8 cellular contexts compared by ENCODE assay signal in the genomic region with DNA sequence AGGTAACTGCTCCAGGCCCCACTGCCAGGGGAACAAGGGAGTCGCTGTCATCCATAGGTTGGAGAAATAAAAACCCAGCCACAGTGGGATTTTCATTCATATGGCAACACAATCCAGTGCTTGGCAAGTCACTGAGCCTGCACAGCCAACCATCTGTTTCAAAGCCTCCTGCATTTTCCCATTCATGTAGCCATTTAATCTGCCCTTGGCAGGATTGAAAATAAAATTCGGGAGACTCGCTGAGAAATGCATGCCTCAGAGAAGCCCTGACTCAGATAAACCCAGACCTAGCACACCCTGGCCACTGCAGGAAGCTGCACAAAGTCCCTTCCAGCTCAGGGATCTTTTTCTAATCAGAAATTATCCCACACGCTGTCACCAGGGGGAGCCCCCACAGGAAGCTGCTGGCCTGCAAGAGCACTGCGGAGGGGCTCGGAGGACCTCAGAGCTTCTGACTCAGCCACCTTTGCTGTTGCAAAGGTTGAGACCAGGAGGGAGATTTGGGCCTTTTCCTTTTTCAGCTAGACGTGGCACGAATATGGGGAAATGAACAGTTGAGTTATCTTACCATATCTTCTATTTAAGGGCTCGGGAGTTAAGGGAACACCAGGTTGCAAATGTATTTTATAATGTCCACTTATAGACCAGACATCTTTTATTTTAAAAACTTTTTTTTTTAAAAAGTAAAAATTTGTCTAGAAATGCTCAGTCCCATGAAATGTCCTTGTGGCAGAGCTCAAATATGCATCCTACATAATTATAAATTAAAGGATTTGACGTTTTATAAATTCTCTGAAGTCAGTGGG.
DNase-seq lines count a peak whose midpoint lies in the region; ATAC-seq and TF ChIP-seq lines count a peak whose summit lies in the region.

No MANE protein-coding gene starts in this region.

- no peaks in the 10 kb centered on the region for H3K36me3 Mint-ChIP-seq in activated T-cell treated with anti-CD3 and anti-CD28 coated beads, Interleukin-2, amount 50 U/mL, for 24 hours (ENCODE audit: low read depth)

- no peaks in the 10 kb centered on the region for H3K9me3 Mint-ChIP-seq in activated T-cell treated with anti-CD3 and anti-CD28 coated beads, Interleukin-2, amount 50 U/mL, for 24 hours

- no peak overlapping the region for H3K4me3 Mint-ChIP-seq in activated T-cell treated with anti-CD3 and anti-CD28 coated beads, Interleukin-2, amount 50 U/mL, for 24 hours

- ATAC-seq in GM19468 (IDR thresholded peaks at IDR 0.05; ENCODE audit: extremely low read depth, unreplicated experiment), result peak; percentile 92
- ATAC-seq in HG03565 (IDR thresholded peaks at IDR 0.05; ENCODE audit: unreplicated experiment), result peak; percentile 97

- no peaks in the 10 kb centered on the region for H3K9me3 ChIP-seq in testis

- H3K4me3 ChIP-seq in fibroblast of mammary gland (ENCODE audit: control insufficient read depth, low read depth, low read length) (no peak overlapping the region), testis (no peak overlapping the region)

- peaks cover 6% of the 10 kb centered on the region for H3K4me1 Mint-ChIP-seq in activated T-cell treated with anti-CD3 and anti-CD28 coated beads, Interleukin-2, amount 50 U/mL, for 24 hours (ENCODE audit: low read depth)

- H3K27me3 ChIP-seq in testis, result no peaks in the 10 kb centered on the region

- no peak overlapping the region for H3K27ac ChIP-seq in testis

- H3K27me3 Mint-ChIP-seq in activated T-cell treated with anti-CD3 and anti-CD28 coated beads, Interleukin-2, amount 50 U/mL, for 24 hours, result peaks cover 33% of the 10 kb centered on the region

- 25 to 26% methylated on average over 8 to 10 of the region's 10 CpGs for WGBS in testis, 2 donors

- no peaks in the 10 kb centered on the region for H3K36me3 ChIP-seq in testis (ENCODE audit: low read depth, missing control alignments)

- TF ChIP-seq CTCF in fibroblast of mammary gland (conservative IDR thresholded peaks at IDR 0.05; ENCODE audit: control insufficient read depth, insufficient read depth, low read depth, low read length) (peak; percentile 94), testis (IDR thresholded peaks at IDR 0.05) (peak; percentile 24 to 69 (median 60))

- intact Hi-C loops in testis (cut with DNase I; ENCODE audit: low total_unique reads), result no loop called here

- TF ChIP-seq POLR2A in testis (IDR thresholded peaks at IDR 0.05), result no peak

- H3K27ac Mint-ChIP-seq in activated T-cell treated with anti-CD3 and anti-CD28 coated beads, Interleukin-2, amount 50 U/mL, for 24 hours, result no peak overlapping the region

- H3K4me1 ChIP-seq in testis, result no peaks in the 10 kb centered on the region

- peak; percentile 4 for DNase-seq in DMS114 treated with DMSO at 0.1 percent for 48 hours (lab: John Stamatoyannopoulos, UW; ENCODE audit: unreplicated experiment)
- DNase-seq in OCI-M1 (lab: John Stamatoyannopoulos, UW), result peak; percentile 57
- DNase-seq in activated T-cell treated with anti-CD3 and anti-CD28 coated beads, Interleukin-2, amount 50 U/mL, for 24 hours, result peak; percentile 72
- DNase-seq in fibroblast of mammary gland (ENCODE audit: low read depth), result peak; percentile 74
- peak; percentile 32 for DNase-seq in non-pigmented ciliary epithelial cell (ENCODE audit: low read depth)
- DNase-seq in testis, result peak; percentile 75

Comparison
In these comparisons a context has a peak if more than half of its experiments do, and no peak if none do; other contexts are left out.
1. DNase-seq: peak in every context shown above with its lines; median percentile 75 in testis; 74 in fibroblast of mammary gland; 72 in activated T-cell treated with anti-CD3 and anti-CD28 coated beads, Interleukin-2, amount 50 U/mL, for 24 hours; 57 in OCI-M1; 32 in non-pigmented ciliary epithelial cell; 4 in DMS114 treated with DMSO at 0.1 percent for 48 hours.